In genomic region chr5:148791334-148791667, GRCh38 we compare ENCODE assay signal across 1 cellular context.
TF ChIP-seq lines count a peak whose summit lies in the region.

No MANE protein-coding gene starts in this region.

TF ChIP-seq in SK-N-SH treated with all-trans-retinoic acid at 6 μM for 48 hours, 23 proteins besides CTCF, POLR2A, EP300 and RAD21 (continued from another document):
- TF ChIP-seq CREB5 (CRISPR knock-in tag; IDR thresholded peaks at IDR 0.05; ENCODE audit: low read depth) = no peak
- TF ChIP-seq ZC3H10 (CRISPR knock-in tag; IDR thresholded peaks at IDR 0.05) = no peak
- no peak for TF ChIP-seq ZNF8 (CRISPR knock-in tag; IDR thresholded peaks at IDR 0.05)
- no peak for TF ChIP-seq ESRRG (CRISPR knock-in tag; IDR thresholded peaks at IDR 0.05)
- TF ChIP-seq PPARA (CRISPR knock-in tag; IDR thresholded peaks at IDR 0.05; ENCODE audit: borderline replicate concordance) = no peak
- TF ChIP-seq CSDC2 (CRISPR knock-in tag; IDR thresholded peaks at IDR 0.05) = no peak
